Comparison of ENCODE assay signal across 1 cellular context in the genomic region with DNA sequence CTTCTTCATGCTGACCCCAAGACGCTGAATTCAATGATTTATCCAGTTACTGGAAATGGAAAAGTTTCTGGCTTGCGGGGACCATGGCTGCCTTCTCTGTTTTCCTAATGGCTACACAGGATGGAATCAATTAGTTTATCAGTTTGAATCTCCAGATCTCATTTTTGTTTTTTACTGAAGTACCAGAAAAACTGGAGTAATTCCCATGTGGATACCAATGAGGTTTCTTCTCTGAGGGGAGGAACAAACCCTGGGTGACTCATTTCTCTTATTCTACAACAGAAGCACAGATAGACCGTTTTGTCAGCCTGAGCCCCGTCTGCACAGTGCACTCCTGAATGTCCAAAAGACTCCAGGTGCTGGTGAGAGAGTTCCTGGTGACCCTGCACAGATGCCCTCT.
TF ChIP-seq lines count a peak whose summit lies in the region.

No MANE protein-coding gene starts in this region.

TF ChIP-seq in HepG2, 621 proteins besides CTCF, POLR2A, EP300 and RAD21:
- TF ChIP-seq ZNF883 (CRISPR knock-in tag; IDR thresholded peaks at IDR 0.05; ENCODE audit: not compliant biosample characterization), result no peak
- no peak for TF ChIP-seq ARID2 (CRISPR knock-in tag; IDR thresholded peaks at IDR 0.05; ENCODE audit: borderline replicate concordance)
- no peak for TF ChIP-seq HDAC2 (CRISPR knock-in tag; IDR thresholded peaks at IDR 0.05)
- no peak for TF ChIP-seq NR2F2 (IDR thresholded peaks at IDR 0.05; ENCODE audit: borderline replicate concordance, low read depth)
- no peak for TF ChIP-seq HOXD1 (CRISPR knock-in tag; IDR thresholded peaks at IDR 0.05)
- TF ChIP-seq SP4 (CRISPR knock-in tag; IDR thresholded peaks at IDR 0.05), result no peak
- TF ChIP-seq YEATS2 (CRISPR knock-in tag; IDR thresholded peaks at IDR 0.05; ENCODE audit: borderline replicate concordance), result no peak
- no peak for TF ChIP-seq HNF4G (IDR thresholded peaks at IDR 0.05; ENCODE audit: borderline replicate concordance, low read depth, low read length)
- TF ChIP-seq HNF4G (CRISPR knock-in tag; IDR thresholded peaks at IDR 0.05; ENCODE audit: borderline replicate concordance, low read depth), result no peak
- TF ChIP-seq SIX1 (CRISPR knock-in tag; IDR thresholded peaks at IDR 0.05; ENCODE audit: borderline replicate concordance), result no peak
- no peak for TF ChIP-seq PAWR (CRISPR knock-in tag; IDR thresholded peaks at IDR 0.05; ENCODE audit: borderline replicate concordance)
- no peak for TF ChIP-seq ATF4 (CRISPR knock-in tag; IDR thresholded peaks at IDR 0.05)
- TF ChIP-seq GABPB1 (CRISPR knock-in tag; IDR thresholded peaks at IDR 0.05), result no peak
TF ChIP-seq in HepG2: peak in this region for 0.
